13 cellular contexts compared by ENCODE assay signal in the genomic region with DNA sequence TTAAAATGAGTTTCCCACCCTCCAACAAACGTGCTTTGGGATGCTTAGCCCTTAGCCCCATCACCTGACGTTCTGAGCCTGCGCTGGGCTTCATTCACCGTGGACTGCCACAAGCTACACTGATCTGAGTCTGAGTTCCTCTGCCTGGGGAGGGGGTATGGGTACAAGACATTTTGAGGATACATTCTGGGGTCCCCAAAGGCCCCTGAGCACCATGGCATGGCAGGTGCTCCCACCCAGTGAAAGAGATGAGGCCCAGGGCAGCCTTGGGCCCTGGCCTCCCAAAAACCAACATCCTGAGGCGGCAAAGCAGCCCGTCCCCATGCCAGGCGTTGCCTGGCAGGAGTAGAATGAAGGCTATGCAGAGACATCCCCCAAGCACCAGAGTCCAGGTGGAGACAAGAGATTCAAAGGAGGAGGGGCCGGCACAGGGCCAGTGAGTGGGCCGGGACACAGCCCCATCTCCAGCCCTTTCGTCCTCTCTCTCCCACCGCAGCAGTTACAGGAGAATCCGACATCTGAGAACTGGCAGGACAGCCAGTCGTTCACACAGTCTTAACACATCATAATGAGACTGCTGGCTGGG.
A peak's percentile ranks its signal among the peaks of the same experiment; 100 is the strongest.
DNase-seq lines count a peak whose midpoint lies in the region; ATAC-seq and TF ChIP-seq lines count a peak whose summit lies in the region.
"Had no signal": no experiment of that assay in that cellular context is flagged by ENCODE, and none has a peak within 500 bp of the region (broad histone marks: within the 10 kb centered on the region; RNA-seq: fewer than 3 reads in every experiment).

No MANE protein-coding gene starts in this region.

- no peaks in the 10 kb centered on the region for H3K9me3 ChIP-seq in duodenal mucosa (ENCODE audit: control insufficient read depth in 1 of 2, low read length in 2 of 2)
- no peaks in the 10 kb centered on the region for H3K9me3 ChIP-seq in neural progenitor cell (ENCODE audit: low read depth)
- no peaks in the 10 kb centered on the region for H3K9me3 ChIP-seq in BE2C

- no peaks in the 10 kb centered on the region for H3K27me3 Mint-ChIP-seq in activated naive CD8-positive, alpha-beta T cell
- no peaks in the 10 kb centered on the region for H3K27me3 Mint-ChIP-seq in activated naive CD8-positive, alpha-beta T cell treated with anti-CD3 and anti-CD28 coated beads, Interleukin-2, amount 50 U/mL, for 24 hours
- H3K27me3 Mint-ChIP-seq in neural progenitor cell (ENCODE audit: insufficient read depth, low read depth): peaks cover 9% of the 10 kb centered on the region
- H3K27me3 Mint-ChIP-seq: activated T-helper 17 cell treated with anti-CD3 and anti-CD28 coated beads, Interleukin-2, amount 50 U/mL, for 72 hours; stimulated activated naive CD8-positive, alpha-beta T cell treated with anti-CD3 and anti-CD28 coated beads, Interleukin-15, Interleukin-2, amounts not matched to agents 100 ng/mL and 50 ng/mL, for 24 hours had no signal

- H3K9ac ChIP-seq in duodenal mucosa (ENCODE audit: low read depth in 1 of 2, low read length in 2 of 2) (peak overlapping the region in 1 of 2 donors; percentile 24), neural progenitor cell (no peak overlapping the region)

- no peak overlapping the region for H3K4me3 Mint-ChIP-seq in activated naive CD8-positive, alpha-beta T cell
- H3K4me3 Mint-ChIP-seq in activated naive CD8-positive, alpha-beta T cell treated with anti-CD3 and anti-CD28 coated beads, Interleukin-2, amount 50 U/mL, for 24 hours: no peak overlapping the region
- no peak overlapping the region for H3K4me3 Mint-ChIP-seq in neural progenitor cell
- H3K4me3 Mint-ChIP-seq: activated T-helper 17 cell treated with anti-CD3 and anti-CD28 coated beads, Interleukin-2, amount 50 U/mL, for 72 hours; stimulated activated naive CD8-positive, alpha-beta T cell treated with anti-CD3 and anti-CD28 coated beads, Interleukin-15, Interleukin-2, amounts not matched to agents 100 ng/mL and 50 ng/mL, for 24 hours had no signal

- H2AFZ ChIP-seq in neural progenitor cell (replicated peaks): no peak overlapping the region

- H3K4me1 ChIP-seq in duodenal mucosa (ENCODE audit: control insufficient read depth in 1 of 2, insufficient read depth in 2 of 2, low read length in 2 of 2) (no peaks in the 10 kb centered on the region), neural progenitor cell (no peaks in the 10 kb centered on the region), urinary bladder (ENCODE audit: insufficient read depth) (no peaks in the 10 kb centered on the region), BE2C (no peaks in the 10 kb centered on the region; the same call in 1 of the 2 replicates)

- H3K27ac ChIP-seq in duodenal mucosa (ENCODE audit: low read depth, low read length) (peak overlapping the region; percentile 4), neural progenitor cell (no peak overlapping the region), urinary bladder (ENCODE audit: low read depth) (peak overlapping the region; percentile 28)
- H3K27ac ChIP-seq: VCaP had no signal

- ATAC-seq in activated naive CD8-positive, alpha-beta T cell treated with anti-CD3 and anti-CD28 coated beads, Interleukin-2, amount 50 U/mL, for 24 hours: no peak
- ATAC-seq in GM21529 (IDR thresholded peaks at IDR 0.05; ENCODE audit: unreplicated experiment): no peak
- ATAC-seq: activated T-helper 17 cell treated with anti-CD3 and anti-CD28 coated beads, Interleukin-2, amount 50 U/mL, for 72 hours had no signal

- peaks cover 89% of the 10 kb centered on the region for H4K20me1 ChIP-seq in neural progenitor cell (ENCODE audit: low read depth)

- WGBS in urinary bladder: 77% methylated on average over 13 of the region's 13 CpGs

- DNase-seq in activated naive CD8-positive, alpha-beta T cell treated with anti-CD3 and anti-CD28 coated beads, Interleukin-2, amount 50 U/mL, for 24 hours: no peak
- DNase-seq in neural progenitor cell (ENCODE audit: low spot score) (no peak), BE2C (no peak)
- no peak for DNase-seq in stimulated activated CD4-positive, alpha-beta T cell treated with anti-CD3 and anti-CD28 coated beads, Interleukin-1b, Interleukin-23, amount 100 ng/mL, for 48 hours
- DNase-seq: MV-4-11; stimulated activated CD4-positive, alpha-beta T cell treated with anti-CD3 and anti-CD28 coated beads, Interleukin-15, amount 100 ng/mL, for 24 hours had no signal

- no peak for TF ChIP-seq CTCF in neural progenitor cell (IDR thresholded peaks at IDR 0.05)
- TF ChIP-seq CTCF in BE2C (IDR thresholded peaks at IDR 0.05; ENCODE audit: low read depth, low read length): no peak

- H3K4me1 Mint-ChIP-seq in activated naive CD8-positive, alpha-beta T cell (ENCODE audit: low read depth): peaks cover 7% of the 10 kb centered on the region
- peaks cover 20% of the 10 kb centered on the region for H3K4me1 Mint-ChIP-seq in activated naive CD8-positive, alpha-beta T cell treated with anti-CD3 and anti-CD28 coated beads, Interleukin-2, amount 50 U/mL, for 24 hours
- H3K4me1 Mint-ChIP-seq in neural progenitor cell: peaks cover 27% of the 10 kb centered on the region
- H3K4me1 Mint-ChIP-seq: activated T-helper 17 cell treated with anti-CD3 and anti-CD28 coated beads, Interleukin-2, amount 50 U/mL, for 72 hours had no signal

- H3K27ac Mint-ChIP-seq in activated naive CD8-positive, alpha-beta T cell: peak overlapping the region; percentile 68
- no peak overlapping the region for H3K27ac Mint-ChIP-seq in activated naive CD8-positive, alpha-beta T cell treated with anti-CD3 and anti-CD28 coated beads, Interleukin-2, amount 50 U/mL, for 24 hours
- H3K27ac Mint-ChIP-seq in neural progenitor cell: peak overlapping the region; percentile 57

- H3K36me3 ChIP-seq in duodenal mucosa (ENCODE audit: control insufficient read depth in 1 of 2, insufficient read depth in 2 of 2, low read length in 2 of 2) (peaks cover 6 to 47% of the 10 kb centered on the region in 2 donors), neural progenitor cell (no peaks in the 10 kb centered on the region), urinary bladder (ENCODE audit: insufficient read depth) (no peaks in the 10 kb centered on the region), BE2C (no peaks in the 10 kb centered on the region)

- H3F3A ChIP-seq in neural progenitor cell (ENCODE audit: low read depth): no peaks in the 10 kb centered on the region

- peaks cover 2% of the 10 kb centered on the region for H3K36me3 Mint-ChIP-seq in activated naive CD8-positive, alpha-beta T cell
- H3K36me3 Mint-ChIP-seq in activated naive CD8-positive, alpha-beta T cell treated with anti-CD3 and anti-CD28 coated beads, Interleukin-2, amount 50 U/mL, for 24 hours (ENCODE audit: low read depth): peaks cover 5% of the 10 kb centered on the region
- peaks cover 42% of the 10 kb centered on the region for H3K36me3 Mint-ChIP-seq in neural progenitor cell

- H3K79me2 ChIP-seq in neural progenitor cell (ENCODE audit: low read depth): peaks cover 82% of the 10 kb centered on the region

- no peak overlapping the region for H3K4me2 ChIP-seq in neural progenitor cell

- H3K27me3 ChIP-seq in duodenal mucosa (ENCODE audit: control insufficient read depth in 1 of 2, insufficient read depth in 2 of 2, low read length in 2 of 2) (no peaks in the 10 kb centered on the region), neural progenitor cell (no peaks in the 10 kb centered on the region), BE2C (no peaks in the 10 kb centered on the region)

- H3K9me3 Mint-ChIP-seq in activated naive CD8-positive, alpha-beta T cell (ENCODE audit: low read depth): no peaks in the 10 kb centered on the region
- H3K9me3 Mint-ChIP-seq in activated naive CD8-positive, alpha-beta T cell treated with anti-CD3 and anti-CD28 coated beads, Interleukin-2, amount 50 U/mL, for 24 hours: no peaks in the 10 kb centered on the region
- no peaks in the 10 kb centered on the region for H3K9me3 Mint-ChIP-seq in neural progenitor cell
- H3K9me3 Mint-ChIP-seq: activated T-helper 17 cell treated with anti-CD3 and anti-CD28 coated beads, Interleukin-2, amount 50 U/mL, for 72 hours; stimulated activated naive CD8-positive, alpha-beta T cell treated with anti-CD3 and anti-CD28 coated beads, Interleukin-15, Interleukin-2, amounts not matched to agents 100 ng/mL and 50 ng/mL, for 24 hours had no signal

- H3K4me3 ChIP-seq in duodenal mucosa (ENCODE audit: low read depth in 1 of 2, low read length in 2 of 2) (no peak overlapping the region), neural progenitor cell (no peak overlapping the region), urinary bladder (ENCODE audit: low read depth, low read length) (no peak overlapping the region), BE2C (ENCODE audit: low read depth, low read length) (no peak overlapping the region)
